ENCODE assay signal across 1 cellular context in genomic region chr2:216678813-216679657, GRCh38.
TF ChIP-seq lines count a peak whose summit lies in the region.

No MANE protein-coding gene starts in this region.

TF ChIP-seq in K562, 482 proteins besides CTCF, POLR2A, EP300 and RAD21:
- TF ChIP-seq, protein P1, sequence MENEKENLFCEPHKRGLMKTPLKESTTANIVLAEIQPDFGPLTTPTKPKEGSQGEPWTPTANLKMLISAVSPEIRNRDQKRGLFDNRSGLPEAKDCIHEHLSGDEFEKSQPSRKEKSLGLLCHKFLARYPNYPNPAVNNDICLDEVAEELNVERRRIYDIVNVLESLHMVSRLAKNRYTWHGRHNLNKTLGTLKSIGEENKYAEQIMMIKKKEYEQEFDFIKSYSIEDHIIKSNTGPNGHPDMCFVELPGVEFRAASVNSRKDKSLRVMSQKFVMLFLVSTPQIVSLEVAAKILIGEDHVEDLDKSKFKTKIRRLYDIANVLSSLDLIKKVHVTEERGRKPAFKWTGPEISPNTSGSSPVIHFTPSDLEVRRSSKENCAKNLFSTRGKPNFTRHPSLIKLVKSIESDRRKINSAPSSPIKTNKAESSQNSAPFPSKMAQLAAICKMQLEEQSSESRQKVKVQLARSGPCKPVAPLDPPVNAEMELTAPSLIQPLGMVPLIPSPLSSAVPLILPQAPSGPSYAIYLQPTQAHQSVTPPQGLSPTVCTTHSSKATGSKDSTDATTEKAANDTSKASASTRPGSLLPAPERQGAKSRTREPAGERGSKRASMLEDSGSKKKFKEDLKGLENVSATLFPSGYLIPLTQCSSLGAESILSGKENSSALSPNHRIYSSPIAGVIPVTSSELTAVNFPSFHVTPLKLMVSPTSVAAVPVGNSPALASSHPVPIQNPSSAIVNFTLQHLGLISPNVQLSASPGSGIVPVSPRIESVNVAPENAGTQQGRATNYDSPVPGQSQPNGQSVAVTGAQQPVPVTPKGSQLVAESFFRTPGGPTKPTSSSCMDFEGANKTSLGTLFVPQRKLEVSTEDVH (IDR thresholded peaks at IDR 0.05; ENCODE audit: low read depth, partially characterized antibody) = no peak
- TF ChIP-seq ZFP36 (IDR thresholded peaks at IDR 0.05; ENCODE audit: low read depth, low read length, partially characterized antibody) (peak; percentile 58), TBP (optimal IDR thresholded peaks at IDR 0.05; ENCODE audit: low read depth, low read length) (no peak), ZNF184 (CRISPR knock-in tag; IDR thresholded peaks at IDR 0.05) (no peak), HNRNPL (IDR thresholded peaks at IDR 0.05; ENCODE audit: low read depth, low read length) (no peak)
- TF ChIP-seq, protein P2, sequence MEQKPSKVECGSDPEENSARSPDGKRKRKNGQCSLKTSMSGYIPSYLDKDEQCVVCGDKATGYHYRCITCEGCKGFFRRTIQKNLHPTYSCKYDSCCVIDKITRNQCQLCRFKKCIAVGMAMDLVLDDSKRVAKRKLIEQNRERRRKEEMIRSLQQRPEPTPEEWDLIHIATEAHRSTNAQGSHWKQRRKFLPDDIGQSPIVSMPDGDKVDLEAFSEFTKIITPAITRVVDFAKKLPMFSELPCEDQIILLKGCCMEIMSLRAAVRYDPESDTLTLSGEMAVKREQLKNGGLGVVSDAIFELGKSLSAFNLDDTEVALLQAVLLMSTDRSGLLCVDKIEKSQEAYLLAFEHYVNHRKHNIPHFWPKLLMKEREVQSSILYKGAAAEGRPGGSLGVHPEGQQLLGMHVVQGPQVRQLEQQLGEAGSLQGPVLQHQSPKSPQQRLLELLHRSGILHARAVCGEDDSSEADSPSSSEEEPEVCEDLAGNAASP (IDR thresholded peaks at IDR 0.05) = no peak
